In the genomic region with DNA sequence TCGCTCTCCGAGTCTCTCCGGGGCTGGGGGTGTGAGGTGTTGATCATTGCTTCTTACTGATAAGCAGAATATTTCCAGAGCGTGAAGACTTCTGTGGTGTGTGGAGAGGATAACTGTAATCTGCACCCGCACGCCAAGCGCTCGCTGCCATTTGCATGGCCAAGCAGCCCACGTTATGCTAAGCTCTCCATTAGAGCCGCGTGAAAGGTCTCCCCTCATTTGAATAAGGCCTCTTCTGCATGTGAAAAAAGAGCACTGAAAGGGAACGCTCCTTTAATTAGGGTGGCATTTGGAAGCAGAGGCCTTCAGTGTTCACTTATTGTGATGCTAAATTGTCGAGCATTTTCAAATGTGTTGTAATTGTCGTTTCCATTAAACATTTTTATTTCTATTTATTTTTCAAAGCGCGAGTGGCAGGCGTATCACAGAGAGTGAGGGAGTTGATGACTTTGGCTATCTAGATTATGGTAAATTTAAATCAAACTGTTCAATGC, we compare ENCODE assay signal across 28 cellular contexts.
A peak's percentile ranks its signal among the peaks of the same experiment; 100 is the strongest.
DNase-seq lines count a peak whose midpoint lies in the region; ATAC-seq and TF ChIP-seq lines count a peak whose summit lies in the region.
"Had no signal": no experiment of that assay in that cellular context is flagged by ENCODE, and none has a peak within 500 bp of the region (broad histone marks: within the 10 kb centered on the region; RNA-seq: fewer than 3 reads in every experiment).

No MANE protein-coding gene starts in this region.

- no peaks in the 10 kb centered on the region for H3K27me3 Mint-ChIP-seq in osteocyte (ENCODE audit: unreplicated experiment)
- no peaks in the 10 kb centered on the region for H3K27me3 Mint-ChIP-seq in CD4-positive, alpha-beta T cell
- H3K27me3 Mint-ChIP-seq: CD8-positive, alpha-beta memory T cell; stimulated activated memory B cell treated with anti-CD40 and anti-IgM and Interleukin-4, amounts not matched to agents 10 μg/mL and 1 μg/mL and 100 μg/mL, for 72 hours had no signal

- no peak overlapping the region for H3K27ac ChIP-seq in ectodermal cell (ENCODE audit: insufficient read depth, low read depth, low read length, poor library complexity, severe bottlenecking)
- H3K27ac ChIP-seq in upper lobe of left lung = no peak overlapping the region
- H3K27ac ChIP-seq in CD4-positive, alpha-beta T cell (ENCODE audit: low read depth, low read length) = no peak overlapping the region
- H3K27ac ChIP-seq: epithelial cell of prostate, left lung, SJCRH30, transverse colon, WERI-Rb-1 had no signal

- no peak overlapping the region for H3K4me3 ChIP-seq in HAP-1
- peak overlapping the region; percentile 13 for H3K4me3 ChIP-seq in ectodermal cell (ENCODE audit: insufficient read depth, low read depth, low read length)
- no peak overlapping the region for H3K4me3 ChIP-seq in upper lobe of left lung
- H3K4me3 ChIP-seq: left lung, SJCRH30, transverse colon had no signal

- in situ Hi-C loops in HAP-1 (cut with MboI; ENCODE audit: low sequenced_read_pairs) = loop anchor here (25.0 kb wide), 1 partner anchor 1253 kb away; no protein-coding TSS in a partner anchor

- H3K4me1 ChIP-seq in HAP-1 = peaks cover 11% of the 10 kb centered on the region
- peaks cover 3% of the 10 kb centered on the region for H3K4me1 ChIP-seq in ectodermal cell (ENCODE audit: control insufficient read depth, insufficient read depth, low read length)
- H3K4me1 ChIP-seq in upper lobe of left lung = no peaks in the 10 kb centered on the region
- H3K4me1 ChIP-seq: BE2C, left lung, SJCRH30, transverse colon had no signal

- no peaks in the 10 kb centered on the region for H3K36me3 ChIP-seq in HAP-1 (replicated peaks)
- no peaks in the 10 kb centered on the region for H3K36me3 ChIP-seq in ectodermal cell (ENCODE audit: control insufficient read depth, insufficient read depth, low read length)
- H3K36me3 ChIP-seq in upper lobe of left lung = no peaks in the 10 kb centered on the region
- H3K36me3 ChIP-seq: BE2C, left lung, SJCRH30, transverse colon, WERI-Rb-1 had no signal

- no peaks in the 10 kb centered on the region for H3K36me3 Mint-ChIP-seq in osteocyte (ENCODE audit: unreplicated experiment)
- no peaks in the 10 kb centered on the region for H3K36me3 Mint-ChIP-seq in CD4-positive, alpha-beta T cell (ENCODE audit: low read depth)
- H3K36me3 Mint-ChIP-seq: CD8-positive, alpha-beta memory T cell; stimulated activated memory B cell treated with anti-CD40 and anti-IgM and Interleukin-4, amounts not matched to agents 10 μg/mL and 1 μg/mL and 100 μg/mL, for 72 hours had no signal

- CTCF ChIA-PET in CD4-positive, alpha-beta T cell (lab: Charles Lee) = no interaction called here

- H3K27ac Mint-ChIP-seq in osteocyte (ENCODE audit: unreplicated experiment) = no peak overlapping the region
- H3K27ac Mint-ChIP-seq in CD4-positive, alpha-beta T cell = no peak overlapping the region
- H3K27ac Mint-ChIP-seq: activated naive CD4-positive, alpha-beta T cell treated with anti-CD3 and anti-CD28 coated beads, Interleukin-2, amount 50 U/mL, for 72 hours; stimulated activated memory B cell treated with anti-CD40 and anti-IgM and Interleukin-4, amounts not matched to agents 10 μg/mL and 1 μg/mL and 100 μg/mL, for 72 hours had no signal

- H3K9me3 ChIP-seq in HAP-1 (0 out of 2 replicates have a peak, but pooled peaks cover 2% of the 10 kb centered on the region), ectodermal cell (ENCODE audit: control insufficient read depth, low read length) (no peaks in the 10 kb centered on the region), upper lobe of left lung (no peaks in the 10 kb centered on the region)
- no peaks in the 10 kb centered on the region for H3K9me3 ChIP-seq in CD4-positive, alpha-beta T cell (ENCODE audit: control insufficient read depth, low read length)
- H3K9me3 ChIP-seq: BE2C, SJCRH30, transverse colon had no signal

- no peak for TF ChIP-seq EP300 in upper lobe of left lung (IDR thresholded peaks at IDR 0.05)

- no peak for ATAC-seq in upper lobe of left lung (ENCODE audit: low FRiP score in 2 of 2)
- ATAC-seq in CD4-positive, alpha-beta T cell (ENCODE audit: poor library complexity) = no peak
- ATAC-seq: activated naive CD4-positive, alpha-beta T cell treated with anti-CD3 and anti-CD28 coated beads, Interleukin-2, amount 50 U/mL, for 72 hours; left lung; stimulated activated memory B cell treated with anti-CD40 and anti-IgM and Interleukin-4, amounts not matched to agents 10 μg/mL and 1 μg/mL and 100 μg/mL, for 72 hours had no signal

- H3K27me3 ChIP-seq in HAP-1 (ENCODE audit: low read depth) (no peaks in the 10 kb centered on the region), ectodermal cell (ENCODE audit: control insufficient read depth, insufficient read depth, low read length, poor library complexity, severe bottlenecking) (peaks cover 13% of the 10 kb centered on the region), upper lobe of left lung (no peaks in the 10 kb centered on the region)
- H3K27me3 ChIP-seq in CD4-positive, alpha-beta T cell (ENCODE audit: control insufficient read depth, insufficient read depth, low read length) = no peaks in the 10 kb centered on the region
- H3K27me3 ChIP-seq: BE2C, left lung, SJCRH30, transverse colon had no signal

- no peaks in the 10 kb centered on the region for H3K4me1 Mint-ChIP-seq in osteocyte (ENCODE audit: unreplicated experiment)
- H3K4me1 Mint-ChIP-seq in CD4-positive, alpha-beta T cell (ENCODE audit: low read depth) = no peaks in the 10 kb centered on the region
- H3K4me1 Mint-ChIP-seq: CD8-positive, alpha-beta memory T cell; stimulated activated memory B cell treated with anti-CD40 and anti-IgM and Interleukin-4, amounts not matched to agents 10 μg/mL and 1 μg/mL and 100 μg/mL, for 72 hours had no signal

- peak; percentile 86 to 97 for DNase-seq in HAP-1 (ENCODE audit: low spot score in 2 of 2)
- DNase-seq in iPS-NIHi7 (ENCODE audit: extremely low spot score) = peak; percentile 59
- DNase-seq in osteocyte (ENCODE audit: extremely low spot score, unreplicated experiment) = peak; percentile 56
- no peak for DNase-seq in DMS79 (lab: John Stamatoyannopoulos, UW)
- DNase-seq in HuH-7 (ENCODE audit: low spot score) = no peak
- no peak for DNase-seq in upper lobe of left lung
- no peak for DNase-seq in CD4-positive, alpha-beta T cell
- DNase-seq: activated CD4-positive, alpha-beta T cell treated with anti-CD3 and anti-CD28 coated beads for 48 hours; activated effector memory CD4-positive, alpha-beta T cell treated with Interleukin-2 at 50 U/mL for 16 hours; amygdala; BE2C; CD8-positive, alpha-beta memory T cell; effector CD8-positive, alpha-beta T cell; HCEC 1CT; left lung; mesenchymal stem cell; NCI-H1092; NCI-H187; NCI-H510A; RPMI8226; SJCRH30; T1000; transverse colon; WERI-Rb-1 had no signal

- H3K9me3 Mint-ChIP-seq in osteocyte (ENCODE audit: unreplicated experiment) = peaks cover 49% of the 10 kb centered on the region
- peaks cover 3% of the 10 kb centered on the region for H3K9me3 Mint-ChIP-seq in CD4-positive, alpha-beta T cell

- no peak for TF ChIP-seq CTCF in osteocyte (IDR thresholded peaks at IDR 0.05)
- no peak for TF ChIP-seq CTCF in upper lobe of left lung (IDR thresholded peaks at IDR 0.05)
- TF ChIP-seq CTCF in CD4-positive, alpha-beta T cell (IDR thresholded peaks at IDR 0.05) = no peak

- intact Hi-C loops in CD4-positive, alpha-beta T cell (cut with DNase I, micrococcal nuclease) = no loop called here

- POLR2A ChIA-PET in CD4-positive, alpha-beta T cell (lab: Charles Lee) = no interaction called here

- no peak overlapping the region for H3K4me3 Mint-ChIP-seq in osteocyte (ENCODE audit: unreplicated experiment)
- no peak overlapping the region for H3K4me3 Mint-ChIP-seq in CD4-positive, alpha-beta T cell
- H3K4me3 Mint-ChIP-seq: CD8-positive, alpha-beta memory T cell; stimulated activated memory B cell treated with anti-CD40 and anti-IgM and Interleukin-4, amounts not matched to agents 10 μg/mL and 1 μg/mL and 100 μg/mL, for 72 hours had no signal

- TF ChIP-seq POLR2A in upper lobe of left lung (IDR thresholded peaks at IDR 0.05) = no peak

- 7 to 11% methylated on average over 13 to 16 of the region's 17 CpGs for WGBS in ectodermal cell, 2 experiments
- 44 to 51% methylated on average over 17 of the region's 17 CpGs for WGBS in upper lobe of left lung, 2 donors

Comparison
In these comparisons a context has a peak if more than half of its experiments do, and no peak if none do; other contexts are left out.
1. DNase-seq: peak in HAP-1 (2 of 2), iPS-NIHi7 (single experiment) and osteocyte (single experiment); none in DMS79 (single experiment), HuH-7 (single experiment), upper lobe of left lung (0 of 2) and CD4-positive, alpha-beta T cell (0 of 10).